1 cellular context compared by ENCODE assay signal in the genomic region with DNA sequence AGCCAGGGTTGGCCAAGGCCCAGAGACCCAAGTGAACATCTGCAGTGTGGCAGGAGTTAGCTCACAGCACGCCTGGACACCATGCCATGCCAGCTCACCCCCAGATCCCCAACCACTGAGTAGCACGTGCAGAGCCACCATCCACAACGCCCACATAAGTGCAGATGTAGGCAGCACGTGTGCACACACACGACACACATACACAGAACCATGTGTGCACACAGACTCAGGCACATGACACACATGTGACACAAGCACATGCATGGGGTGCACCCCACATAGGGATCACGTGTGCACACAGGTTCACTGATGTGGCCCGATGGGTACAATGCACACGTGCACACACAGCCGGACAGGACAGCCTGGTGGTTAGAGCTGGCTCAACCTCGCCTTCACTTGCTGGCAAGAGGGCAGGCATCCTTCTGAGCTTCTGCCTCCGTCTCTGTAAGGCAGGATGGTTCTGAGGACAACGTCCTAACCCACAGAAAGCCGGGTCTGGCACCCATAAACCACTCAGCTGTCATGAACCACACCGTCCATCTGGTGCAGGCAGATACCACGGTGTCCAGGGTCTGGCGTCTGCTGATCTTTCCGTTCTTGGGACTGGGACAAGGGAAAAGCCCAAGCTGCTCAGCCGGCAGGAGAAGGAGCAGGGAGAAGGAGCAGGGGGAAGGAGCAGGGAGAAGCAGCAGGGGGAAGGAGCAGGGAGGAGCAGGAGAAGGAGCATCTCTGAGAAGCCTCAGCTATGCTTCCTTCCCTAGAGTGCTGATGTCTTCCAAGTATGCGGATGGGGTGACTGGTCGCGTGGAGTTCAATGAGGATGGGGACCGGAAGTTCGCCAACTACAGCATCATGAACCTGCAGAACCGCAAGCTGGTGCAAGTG.
TF ChIP-seq lines count a peak whose summit lies in the region.

No MANE protein-coding gene starts in this region.

TF ChIP-seq in H1, 55 proteins besides CTCF, POLR2A, EP300 and RAD21:
- no peak for TF ChIP-seq POU5F1 (IDR thresholded peaks at IDR 0.05; ENCODE audit: low read depth, low read length)
- no peak for TF ChIP-seq HDAC6 (IDR thresholded peaks at IDR 0.05; ENCODE audit: low read depth, low read length)
- TF ChIP-seq NRF1 (IDR thresholded peaks at IDR 0.05; ENCODE audit: low read depth, low read length), result no peak
- no peak for TF ChIP-seq SP1 (IDR thresholded peaks at IDR 0.05; ENCODE audit: low read depth, low read length)
